9 cellular contexts compared by ENCODE assay signal in the genomic region with DNA sequence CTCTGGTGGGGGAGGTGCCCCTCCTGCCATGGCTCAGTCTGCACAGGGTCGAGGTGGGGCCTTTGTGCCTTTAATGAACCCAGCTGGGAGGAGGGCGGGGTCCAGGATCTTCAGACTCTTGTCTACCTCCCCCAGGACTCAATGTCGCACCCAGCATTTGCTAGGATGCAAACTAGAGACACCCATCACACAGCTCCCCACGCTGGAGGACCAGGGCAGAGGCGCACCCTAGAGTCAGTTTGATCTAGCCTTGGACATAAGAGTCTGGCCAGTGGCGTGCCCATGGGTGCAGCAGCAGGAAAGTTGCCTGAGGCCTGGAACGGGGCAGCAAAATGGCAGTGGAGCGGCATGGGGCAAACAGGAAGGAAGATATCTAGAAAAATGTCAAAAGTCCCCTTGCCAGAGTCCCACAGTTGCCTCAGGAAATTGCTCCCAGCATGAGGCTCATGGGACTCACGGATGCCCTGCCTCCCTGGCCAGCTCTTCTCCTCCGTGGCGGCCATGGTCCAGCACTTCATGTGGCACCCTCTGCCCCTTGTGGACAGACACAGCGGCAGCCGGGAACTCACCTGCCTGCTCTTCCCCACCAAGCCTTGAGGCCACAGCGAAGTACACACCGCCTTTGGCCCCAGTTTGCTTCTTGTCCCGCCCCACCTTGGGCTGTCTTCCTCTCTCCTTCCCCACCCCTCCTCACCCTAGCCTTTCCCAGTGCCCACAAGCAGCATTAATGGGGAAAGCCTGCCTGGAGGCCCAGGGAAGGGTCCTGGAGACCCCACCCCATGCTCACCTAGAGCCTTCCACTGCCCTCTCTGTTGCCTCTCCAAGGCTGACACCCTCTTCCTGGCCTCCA. TPM values are rescaled to one million over a fixed set of nuclear protein-coding genes. Genes with fewer than 3 reads are reported as not detected.
DNase-seq lines count a peak whose midpoint lies in the region; ATAC-seq and TF ChIP-seq lines count a peak whose summit lies in the region.
"Had no signal": no experiment of that assay in that cellular context is flagged by ENCODE, and none has a peak within 500 bp of the region (broad histone marks: within the 10 kb centered on the region; RNA-seq: fewer than 3 reads in every experiment).

No MANE protein-coding gene starts in this region.

- H3K4me3 ChIP-seq in mesendoderm (ENCODE audit: low read length) (no peak overlapping the region), tibial artery (no peak overlapping the region)

- no peak for ATAC-seq in activated CD8-positive, alpha-beta memory T cell treated with anti-CD3 and anti-CD28 coated beads, Interleukin-2, amount 10 ng/mL, durations not matched to agents 7 days and 5 days
- ATAC-seq in GM18520 (IDR thresholded peaks at IDR 0.05; ENCODE audit: unreplicated experiment): no peak
- ATAC-seq: foreskin keratinocyte had no signal

- no peaks in the 10 kb centered on the region for H3K79me1 ChIP-seq in mesendoderm (ENCODE audit: low read length)

- DNase-seq in activated CD8-positive, alpha-beta memory T cell treated with anti-CD3 and anti-CD28 coated beads, Interleukin-2, amount 10 ng/mL, durations not matched to agents 7 days and 5 days: no peak
- no peak for DNase-seq in activated CD8-positive, alpha-beta memory T cell treated with anti-CD3 and anti-CD28 coated beads, Interleukin-2, amount 50 U/mL, for 48 hours
- DNase-seq in activated T-helper 1 cell treated with anti-CD3 and anti-CD28 coated beads, Interleukin-12 subunit alpha, Interleukin-12 subunit beta, Interleukin-2, Interleukin-4 antibody, amounts not matched to agents 30 ng/mL and 10 ng/mL and 1 ng/mL, durations not matched to agents 14 hours and 24 hours and 36 hours (ENCODE audit: low spot score): no peak
- peak; percentile 69 for DNase-seq in mesendoderm
- DNase-seq in tibial artery: peak in 1 of 2 donors; percentile 65
- DNase-seq in NCI-H1417 treated with DMSO at 0.1 percent for 48 hours (lab: John Stamatoyannopoulos, UW): no peak
- no peak for DNase-seq in stimulated activated naive CD4-positive, alpha-beta T cell treated with Interleukin-2 at 50 U/mL for 16 hours (lab: John Stamatoyannopoulos, UW)
- DNase-seq: foreskin keratinocyte had no signal

- H3K36me3 Mint-ChIP-seq in activated CD8-positive, alpha-beta memory T cell treated with anti-CD3 and anti-CD28 coated beads, Interleukin-2, amount 10 ng/mL, durations not matched to agents 7 days and 5 days: no peaks in the 10 kb centered on the region
- no peaks in the 10 kb centered on the region for H3K36me3 Mint-ChIP-seq in activated T-helper 1 cell treated with anti-CD3 and anti-CD28 coated beads, Interleukin-12 subunit alpha, Interleukin-12 subunit beta, Interleukin-2, Interleukin-4 antibody, amounts not matched to agents 30 ng/mL and 10 ng/mL and 1 ng/mL, durations not matched to agents 14 hours and 24 hours and 36 hours (ENCODE audit: low read depth)

- H3K18ac ChIP-seq in mesendoderm (ENCODE audit: low read length): peak overlapping the region; percentile 15

- no peaks in the 10 kb centered on the region for H3K27me3 Mint-ChIP-seq in activated CD8-positive, alpha-beta memory T cell treated with anti-CD3 and anti-CD28 coated beads, Interleukin-2, amount 10 ng/mL, durations not matched to agents 7 days and 5 days
- peaks cover 1% of the 10 kb centered on the region for H3K27me3 Mint-ChIP-seq in activated T-helper 1 cell treated with anti-CD3 and anti-CD28 coated beads, Interleukin-12 subunit alpha, Interleukin-12 subunit beta, Interleukin-2, Interleukin-4 antibody, amounts not matched to agents 30 ng/mL and 10 ng/mL and 1 ng/mL, durations not matched to agents 14 hours and 24 hours and 36 hours (ENCODE audit: insufficient read depth)

- no peak overlapping the region for H2BK5ac ChIP-seq in mesendoderm (ENCODE audit: low read length)

- peaks cover 36% of the 10 kb centered on the region for H3K4me1 Mint-ChIP-seq in activated CD8-positive, alpha-beta memory T cell treated with anti-CD3 and anti-CD28 coated beads, Interleukin-2, amount 10 ng/mL, durations not matched to agents 7 days and 5 days
- H3K4me1 Mint-ChIP-seq in activated T-helper 1 cell treated with anti-CD3 and anti-CD28 coated beads, Interleukin-12 subunit alpha, Interleukin-12 subunit beta, Interleukin-2, Interleukin-4 antibody, amounts not matched to agents 30 ng/mL and 10 ng/mL and 1 ng/mL, durations not matched to agents 14 hours and 24 hours and 36 hours (ENCODE audit: low read depth): peaks cover 26% of the 10 kb centered on the region

- H3K4ac ChIP-seq in mesendoderm (ENCODE audit: low read depth, low read length): no peak overlapping the region

- no peak overlapping the region for H3K23ac ChIP-seq in mesendoderm (ENCODE audit: low read length)

- H4K8ac ChIP-seq in mesendoderm (ENCODE audit: low read depth, low read length): no peak overlapping the region

- peak overlapping the region; percentile 17 for H3K56ac ChIP-seq in mesendoderm (ENCODE audit: low read length)

- H2BK15ac ChIP-seq in mesendoderm (replicated peaks; ENCODE audit: low read depth): no peak overlapping the region

- intact Hi-C loops in activated T-helper 1 cell treated with anti-CD3 and anti-CD28 coated beads, Interleukin-12 subunit alpha, Interleukin-12 subunit beta, Interleukin-2, Interleukin-4 antibody, amounts not matched to agents 30 ng/mL and 10 ng/mL and 1 ng/mL, durations not matched to agents 14 hours and 24 hours and 36 hours (cut with micrococcal nuclease): no loop called here
- intact Hi-C loops in tibial artery (cut with DNase I; ENCODE audit: low total_unique reads): loop anchor here (5.0 kb wide), 1 partner anchor 101 kb away; the partner anchor contains the start of gene MAT2A

- no peaks in the 10 kb centered on the region for H3K9me3 ChIP-seq in tibial artery

- no peak overlapping the region for H3K4me2 ChIP-seq in mesendoderm (ENCODE audit: low read length)

- no peak overlapping the region for H3K27ac ChIP-seq in mesendoderm (ENCODE audit: low read depth, low read length)
- H3K27ac ChIP-seq in tibial artery: peak overlapping the region; percentile 94 to 97
- H3K27ac ChIP-seq: foreskin keratinocyte had no signal

- H3K27me3 ChIP-seq in mesendoderm (ENCODE audit: insufficient read depth, low read length, poor library complexity) (no peaks in the 10 kb centered on the region), tibial artery (no peaks in the 10 kb centered on the region)
- H3K27me3 ChIP-seq: foreskin keratinocyte had no signal

- H2BK120ac ChIP-seq in mesendoderm (ENCODE audit: low read depth, low read length): no peak overlapping the region

- H4K5ac ChIP-seq in mesendoderm (ENCODE audit: low read length): no peak overlapping the region

- no peak overlapping the region for H3K4me3 Mint-ChIP-seq in activated CD8-positive, alpha-beta memory T cell treated with anti-CD3 and anti-CD28 coated beads, Interleukin-2, amount 10 ng/mL, durations not matched to agents 7 days and 5 days
- peak overlapping the region; percentile 83 for H3K4me3 Mint-ChIP-seq in activated T-helper 1 cell treated with anti-CD3 and anti-CD28 coated beads, Interleukin-12 subunit alpha, Interleukin-12 subunit beta, Interleukin-2, Interleukin-4 antibody, amounts not matched to agents 30 ng/mL and 10 ng/mL and 1 ng/mL, durations not matched to agents 14 hours and 24 hours and 36 hours

- H3K79me2 ChIP-seq in mesendoderm (ENCODE audit: control insufficient read depth, insufficient read depth, low read length): no peaks in the 10 kb centered on the region

- H3K9ac ChIP-seq in mesendoderm (ENCODE audit: low read length): no peak overlapping the region

- no peak overlapping the region for H2AK5ac ChIP-seq in mesendoderm (ENCODE audit: low read length)

- H3K9me3 Mint-ChIP-seq in activated CD8-positive, alpha-beta memory T cell treated with anti-CD3 and anti-CD28 coated beads, Interleukin-2, amount 10 ng/mL, durations not matched to agents 7 days and 5 days (ENCODE audit: low read depth): no peaks in the 10 kb centered on the region
- no peaks in the 10 kb centered on the region for H3K9me3 Mint-ChIP-seq in activated T-helper 1 cell treated with anti-CD3 and anti-CD28 coated beads, Interleukin-12 subunit alpha, Interleukin-12 subunit beta, Interleukin-2, Interleukin-4 antibody, amounts not matched to agents 30 ng/mL and 10 ng/mL and 1 ng/mL, durations not matched to agents 14 hours and 24 hours and 36 hours

- H3K4me1 ChIP-seq in mesendoderm (ENCODE audit: control insufficient read depth, low read depth, low read length) (peaks cover 15% of the 10 kb centered on the region), tibial artery (peaks cover 0 to 45% (median 36%) of the 10 kb centered on the region in 4 donors)
- H3K4me1 ChIP-seq: foreskin keratinocyte had no signal

- no CpG with 5 or more reads among the region's 16 CpGs for WGBS in mesendoderm (ENCODE audit: extremely low coverage, insufficient coverage, low lambda C conversion rate)

- H3K27ac Mint-ChIP-seq in activated CD8-positive, alpha-beta memory T cell treated with anti-CD3 and anti-CD28 coated beads, Interleukin-2, amount 10 ng/mL, durations not matched to agents 7 days and 5 days: peak overlapping the region; percentile 76
- peak overlapping the region; percentile 97 for H3K27ac Mint-ChIP-seq in activated T-helper 1 cell treated with anti-CD3 and anti-CD28 coated beads, Interleukin-12 subunit alpha, Interleukin-12 subunit beta, Interleukin-2, Interleukin-4 antibody, amounts not matched to agents 30 ng/mL and 10 ng/mL and 1 ng/mL, durations not matched to agents 14 hours and 24 hours and 36 hours

- CTCF ChIA-PET in activated CD8-positive, alpha-beta memory T cell treated with anti-CD3 and anti-CD28 coated beads, Interleukin-2, amount 10 ng/mL, durations not matched to agents 7 days and 5 days (lab: Charles Lee): interaction anchor here (1.1 to 27.1 kb wide), 2 partner anchors 15 to 111 kb away, joined by 4 to 458 read pairs; partner anchors contain the start of gene MAT2A

- no peak for TF ChIP-seq CTCF in tibial artery (IDR thresholded peaks at IDR 0.05)

- no peaks in the 10 kb centered on the region for H3K36me3 ChIP-seq in mesendoderm (ENCODE audit: control insufficient read depth, insufficient read depth, low read length)
- no peaks in the 10 kb centered on the region for H3K36me3 ChIP-seq in tibial artery

RNA-seq across cellular contexts. Expression of gene SH2D6, which starts 17.7 kb away (rescaled TPM):
- under 1 TPM; 0.52 to 0.82 TPM for total RNA-seq in activated CD8-positive, alpha-beta memory T cell treated with anti-CD3 and anti-CD28 coated beads, Interleukin-2, amount 10 ng/mL, durations not matched to agents 7 days and 5 days
- total RNA-seq in activated T-helper 1 cell treated with anti-CD3 and anti-CD28 coated beads, Interleukin-12 subunit alpha, Interleukin-12 subunit beta, Interleukin-2, Interleukin-4 antibody, amounts not matched to agents 30 ng/mL and 10 ng/mL and 1 ng/mL, durations not matched to agents 14 hours and 24 hours and 36 hours: 0.34 and 0.70 TPM in 2 replicates
- polyA plus RNA-seq in mesendoderm (2013, experiment 1 of 2): 0.17 TPM
- 0.11 TPM for polyA plus RNA-seq in mesendoderm (2013, experiment 2 of 2)

RNA-seq across cellular contexts. Expression of gene CAPG, which starts 26.0 kb away (rescaled TPM):
- total RNA-seq in activated CD8-positive, alpha-beta memory T cell treated with anti-CD3 and anti-CD28 coated beads, Interleukin-2, amount 10 ng/mL, durations not matched to agents 7 days and 5 days: 100 to 1,000 TPM; 204 to 211 TPM
- total RNA-seq in activated T-helper 1 cell treated with anti-CD3 and anti-CD28 coated beads, Interleukin-12 subunit alpha, Interleukin-12 subunit beta, Interleukin-2, Interleukin-4 antibody, amounts not matched to agents 30 ng/mL and 10 ng/mL and 1 ng/mL, durations not matched to agents 14 hours and 24 hours and 36 hours: 35.5 and 38.2 TPM in 2 replicates
- 110 TPM for polyA plus RNA-seq in mesendoderm (2013, experiment 1 of 2)
- 113 TPM for polyA plus RNA-seq in mesendoderm (2013, experiment 2 of 2)
